ENCODE assay signal across 8 cellular contexts in the genomic region with DNA sequence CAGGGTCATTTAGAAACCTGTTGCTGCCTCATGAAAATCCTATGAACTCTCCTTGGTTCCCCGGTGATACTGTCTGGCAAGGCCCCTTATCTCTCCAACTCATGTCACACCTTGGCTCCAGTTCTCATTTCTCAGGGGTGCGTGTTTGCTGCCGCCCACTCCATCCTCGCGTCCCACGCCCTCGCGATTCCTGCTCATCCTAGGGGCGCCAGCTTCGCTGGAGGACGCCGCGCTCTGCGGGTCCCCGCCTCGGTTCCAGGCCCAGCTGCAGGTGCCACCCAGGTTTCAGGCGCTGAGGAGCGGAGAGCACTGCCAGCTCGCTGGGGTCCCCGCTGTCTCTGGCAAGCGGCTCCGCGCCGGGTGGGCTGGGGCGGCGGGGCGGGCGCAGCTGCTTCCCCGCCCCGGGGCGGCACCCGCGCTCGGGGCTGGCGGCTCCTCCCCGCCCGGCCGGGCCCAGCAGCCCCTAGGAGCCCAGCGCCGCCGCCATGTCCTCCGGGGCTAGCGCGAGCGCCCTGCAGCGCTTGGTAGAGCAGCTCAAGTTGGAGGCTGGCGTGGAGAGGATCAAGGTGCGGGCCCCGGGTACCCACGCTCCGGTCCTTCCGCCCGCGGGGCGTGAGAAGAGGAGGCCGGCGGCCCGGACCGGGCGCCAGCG. TPM values are rescaled to one million over a fixed set of nuclear protein-coding genes. Genes with fewer than 3 reads are reported as not detected.
DNase-seq lines count a peak whose midpoint lies in the region; ATAC-seq and TF ChIP-seq lines count a peak whose summit lies in the region.

A gene (plus strand): TSS at position 456 of the 652 bp plus-strand sequence. CDS start 30 bp downstream, at position 486.

- H2BK20ac ChIP-seq in IMR-90 (ENCODE audit: low read depth, low read length), result no peak within 1 kb of the TSS

- H4K8ac ChIP-seq in IMR-90 (ENCODE audit: low read depth in 2 of 2, low read length in 2 of 2), result peak within 1 kb of the TSS; percentile 1 to 43; a peak in 2 of 4 replicates

- ATAC-seq in GM21528 (IDR thresholded peaks at IDR 0.05; ENCODE audit: low FRiP score, unreplicated experiment), result peak; percentile 92
- peak; percentile 96 for ATAC-seq in IMR-90 (ENCODE audit: low read depth)
- ATAC-seq in heart right ventricle, result peak; percentile 89 to 96 (median 94)

- H3K27me3 Mint-ChIP-seq in type B pancreatic cell, result no peaks in the 10 kb centered on the region

- no peaks in the 10 kb centered on the region for H3K9me3 ChIP-seq in IMR-90 (ENCODE audit: control insufficient read depth, insufficient read depth, low read length)
- H3K9me3 ChIP-seq in adipocyte (ENCODE audit: control insufficient read depth, low read length), result no peaks in the 10 kb centered on the region
- no peaks in the 10 kb centered on the region for H3K9me3 ChIP-seq in heart right ventricle

- H3K4me1 Mint-ChIP-seq in type B pancreatic cell (ENCODE audit: unreplicated experiment), result peaks cover 18% of the 10 kb centered on the region

- CTCF ChIA-PET in IMR-90 (lab: Yijun Ruan, JAX), result interaction anchor here (0.8 kb wide), 1 partner anchor 12 kb away, joined by 4 read pairs; no protein-coding TSS in a partner anchor

- H2AK5ac ChIP-seq in IMR-90 (ENCODE audit: low read depth, low read length), result peak within 1 kb of the TSS; percentile 72

- H3K18ac ChIP-seq in IMR-90 (ENCODE audit: low read depth, low read length), result peak within 1 kb of the TSS; percentile 73

- peak within 1 kb of the TSS; percentile 23 for H3K23ac ChIP-seq in IMR-90 (ENCODE audit: low read depth, low read length)

- peak within 1 kb of the TSS; percentile 67 for H3K27ac ChIP-seq in IMR-90 (ENCODE audit: insufficient read depth, low read length)
- peak within 1 kb of the TSS; percentile 49 to 95 (median 80) for H3K27ac ChIP-seq in heart right ventricle

- H3K27me3 ChIP-seq in IMR-90 (ENCODE audit: control insufficient read depth, insufficient read depth, low read length), result no peaks in the 10 kb centered on the region
- H3K27me3 ChIP-seq in adipocyte (replicated peaks; ENCODE audit: control insufficient read depth, insufficient read depth, low read length), result no peaks in the 10 kb centered on the region
- no peaks in the 10 kb centered on the region for H3K27me3 ChIP-seq in heart right ventricle

- H3K36me3 Mint-ChIP-seq in type B pancreatic cell, result peaks cover 13% of the 10 kb centered on the region

- peaks cover 7% of the 10 kb centered on the region for H3K4me1 ChIP-seq in IMR-90 (ENCODE audit: control insufficient read depth, insufficient read depth, low read length)
- H3K4me1 ChIP-seq in adipocyte (ENCODE audit: control insufficient read depth, insufficient read depth, low read length), result peaks cover 38% of the 10 kb centered on the region
- H3K4me1 ChIP-seq in heart right ventricle, result peaks cover 0 to 28% (median 16%) of the 10 kb centered on the region in 9 donors

- H3K4me3 ChIP-seq in IMR-90 (ENCODE audit: insufficient read depth, low read depth, low read length), result peak within 1 kb of the TSS; percentile 98
- peak within 1 kb of the TSS; percentile 94 for H3K4me3 ChIP-seq in adipocyte (ENCODE audit: low read length)
- H3K4me3 ChIP-seq in heart right ventricle, result peak within 1 kb of the TSS; percentile 69 to 95 (median 78)

- H4K91ac ChIP-seq in IMR-90 (ENCODE audit: insufficient read depth, low read depth, low read length), result peak within 1 kb of the TSS; percentile 61

- peak within 1 kb of the TSS; percentile 86 for H2AK9ac ChIP-seq in IMR-90 (replicated peaks; ENCODE audit: low read depth, low read length, poor library complexity)

- intact Hi-C loops in IMR-90 (cut with micrococcal nuclease) (no loop called here), heart right ventricle (cut with DNase I) (loop anchor here in 2 of 10 donors (2.0 kb wide), 1 partner anchor 62 kb away; a partner anchor contains a TSS), posterior vena cava (cut with DNase I) (no loop called here)

- H3K9me1 ChIP-seq in IMR-90 (ENCODE audit: insufficient read depth, low read length), result peaks cover 15% of the 10 kb centered on the region

- TF ChIP-seq CTCF in IMR-90 (conservative IDR thresholded peaks at IDR 0.05; ENCODE audit: low read depth, low read length), result no peak
- TF ChIP-seq CTCF in heart right ventricle (IDR thresholded peaks at IDR 0.05), result no peak
- no peak for TF ChIP-seq CTCF in type B pancreatic cell (conservative IDR thresholded peaks at IDR 0.05)

- peaks cover 21 to 43% of the 10 kb centered on the region in 2 experiments; a peak in 3 of 4 replicates for H3K79me1 ChIP-seq in IMR-90 (ENCODE audit: low read depth in 1 of 2, low read length in 2 of 2)

- H4K5ac ChIP-seq in IMR-90 (ENCODE audit: low read depth, low read length), result peak within 1 kb of the TSS; percentile 84

- peak within 1 kb of the TSS; percentile 52 for H3K4ac ChIP-seq in IMR-90 (ENCODE audit: low read depth, low read length)

- H2AFZ ChIP-seq in IMR-90 (replicated peaks; ENCODE audit: low read length, poor library complexity), result peak within 1 kb of the TSS; percentile 96

- peaks cover 38% of the 10 kb centered on the region for H4K20me1 ChIP-seq in IMR-90 (ENCODE audit: insufficient read depth, low read length)

- no TSS peak for BruUV-seq in IMR-90 (replicated peaks; lab: Mats Ljungman, UMichigan)

- no peaks in the 10 kb centered on the region for H3K9me3 Mint-ChIP-seq in type B pancreatic cell

- WGBS in IMR-90 (ENCODE audit: extremely low coverage in 2 of 2, insufficient read length in 1 of 2), 2 experiments, result 2% methylated on average over 20 of the region's 61 CpGs; no CpG with 5 or more reads in 1 of the 2 experiments
- 0% methylated on average over 48 to 61 of the region's 61 CpGs for WGBS in heart right ventricle, 2 donors

- POLR2A ChIA-PET in IMR-90 (lab: Charles Lee; ENCODE audit: unreplicated experiment), result no interaction called here

- H3K56ac ChIP-seq in IMR-90 (ENCODE audit: extremely low read depth, insufficient read depth, low read length), result 0 out of 2 replicates have a peak within 1 kb of the TSS, but pooled peaks have one; percentile 2

- dilution Hi-C loops in IMR-90 (cut with HindIII; ENCODE audit: low sequenced_read_pairs, unreplicated experiment), result no loop called here

- no peak within 1 kb of the TSS for H2BK120ac ChIP-seq in IMR-90 (ENCODE audit: low read depth, low read length)

- H3K9ac ChIP-seq in IMR-90 (ENCODE audit: low read depth, low read length), result peak within 1 kb of the TSS; percentile 90
- H3K9ac ChIP-seq in adipocyte (ENCODE audit: low read length), result peak within 1 kb of the TSS; percentile 87

- peak within 1 kb of the TSS; percentile 95 for H3K27ac Mint-ChIP-seq in type B pancreatic cell

- in situ Hi-C loops in IMR-90 (cut with MboI; ENCODE audit: low sequenced_read_pairs), result no loop called here

- H3K4me2 ChIP-seq in IMR-90 (ENCODE audit: low read depth, low read length), result peak within 1 kb of the TSS; percentile 100

- peak within 1 kb of the TSS; percentile 44 for H3K14ac ChIP-seq in IMR-90 (replicated peaks; ENCODE audit: low read depth, low read length)

- peaks cover 3% of the 10 kb centered on the region; the same call in 1 of the 2 replicates for H3K36me3 ChIP-seq in IMR-90 (ENCODE audit: control insufficient read depth, insufficient read depth, low read length)
- H3K36me3 ChIP-seq in adipocyte (ENCODE audit: control insufficient read depth, insufficient read depth, low read length, severe bottlenecking), result no peaks in the 10 kb centered on the region
- H3K36me3 ChIP-seq in heart right ventricle, result peaks cover 0 to 23% (median 0%) of the 10 kb centered on the region in 9 donors

- H2BK15ac ChIP-seq in IMR-90 (ENCODE audit: low read depth, low read length), result no peak within 1 kb of the TSS

- peak within 1 kb of the TSS; percentile 50 for H2BK5ac ChIP-seq in IMR-90 (ENCODE audit: low read depth, low read length, poor library complexity, severe bottlenecking)

- TF ChIP-seq POLR2A in IMR-90 (IDR thresholded peaks at IDR 0.05; ENCODE audit: low read depth, low read length), result peak; percentile 62

- H3K4me3 Mint-ChIP-seq in type B pancreatic cell, result peak within 1 kb of the TSS; percentile 98

- DNase-seq in EL (peak; percentile 67), IMR-90 (peak; percentile 52), SW480 (ENCODE audit: low spot score) (peak; percentile 39), adipocyte (ENCODE audit: low read depth) (peak; percentile 85), heart right ventricle (peak; percentile 48 to 73), posterior vena cava (ENCODE audit: low spot score) (peak; percentile 88), type B pancreatic cell (ENCODE audit: extremely low spot score, unreplicated experiment) (peak; percentile 75)

- no peak for TF ChIP-seq RAD21 in IMR-90 (IDR thresholded peaks at IDR 0.05; ENCODE audit: low read length)

TF ChIP-seq in IMR-90, 13 proteins besides CTCF, POLR2A, EP300 and RAD21:
- TF ChIP-seq MAFK (IDR thresholded peaks at IDR 0.05; ENCODE audit: low read depth, low read length) (no peak), MAZ (IDR thresholded peaks at IDR 0.05; ENCODE audit: borderline replicate concordance, low read depth, low read length) (0 out of 2 replicates have a peak, but pooled peaks have one; percentile 12), NFE2L2 (IDR thresholded peaks at IDR 0.05; ENCODE audit: low read depth, low read length) (no peak)
TF ChIP-seq in IMR-90: peak in this region for 1.

RNA-seq across cellular contexts. Expression of the gene that starts here (rescaled TPM):
- total RNA-seq in IMR-90 (2012; rRNA removed) (48.8 and 106 TPM in 2 replicates), heart right ventricle (10 to 100 TPM; 24.5 to 34.3 (median 26.6) TPM), posterior vena cava (10 to 100 TPM; 49.9 to 51.8 TPM), type B pancreatic cell (ENCODE audit: low replicate concordance) (32.6 and 62.2 TPM in 2 replicates)
- polyA plus RNA-seq in IMR-90 (2012; rRNA removed) (58.3 and 72.7 TPM in 2 replicates), heart right ventricle (10 to 100 TPM; 25.3 to 26.3 TPM)
- 42.1 and 49.5 TPM in 2 replicates for polyA plus RNA-seq in IMR-90 (2012; cell fraction: cytosol; rRNA removed)
- 9.1 and 17.4 TPM in 2 replicates for polyA plus RNA-seq in IMR-90 (2012; cell fraction: nucleus; rRNA removed; ENCODE audit: low replicate concordance)

Comparison
In these comparisons a context has a peak if more than half of its experiments do, and no peak if none do; other contexts are left out.
1. Peak in every context shown above with its lines: DNase-seq, ATAC-seq, H3K4me3 ChIP-seq and H3K27ac ChIP-seq.